In genomic region chr15:66905185-66905584, GRCh38 we compare ENCODE assay signal across 19 cellular contexts.
DNase-seq lines count a peak whose midpoint lies in the region; ATAC-seq and TF ChIP-seq lines count a peak whose summit lies in the region.
"Had no signal": no experiment of that assay in that cellular context is flagged by ENCODE, and none has a peak within 500 bp of the region (broad histone marks: within the 10 kb centered on the region; RNA-seq: fewer than 3 reads in every experiment).

No MANE protein-coding gene starts in this region.

- H3K9ac ChIP-seq in Karpas-422 (ENCODE audit: low read length): no peak overlapping the region
- H3K9ac ChIP-seq: BLaER1 treated with 17β-estradiol and CSF1 and Interleukin-3, amounts not matched to agents 10 nM and 100 nM had no signal

- H4K20me1 ChIP-seq in Karpas-422 (ENCODE audit: insufficient read depth, low read depth, low read length): no peaks in the 10 kb centered on the region
- H4K20me1 ChIP-seq: BLaER1 treated with 17β-estradiol and CSF1 and Interleukin-3, amounts not matched to agents 10 nM and 100 nM had no signal

- no peak overlapping the region for H2AFZ ChIP-seq in Karpas-422 (ENCODE audit: low read length)

- H3K4me1 ChIP-seq in HEK293 (ENCODE audit: control insufficient read depth, insufficient read depth, low read length) (no peaks in the 10 kb centered on the region), RWPE2 (ENCODE audit: insufficient read depth, poor library complexity, severe bottlenecking) (no peaks in the 10 kb centered on the region), Karpas-422 (ENCODE audit: low read length) (peaks cover 24% of the 10 kb centered on the region)

- no peaks in the 10 kb centered on the region for H3K9me2 ChIP-seq in Karpas-422 (replicated peaks; ENCODE audit: insufficient read depth, low read length)

- H3K27ac ChIP-seq in HEK293 (ENCODE audit: extremely low read depth, low read depth, low read length): no peak overlapping the region
- H3K27ac ChIP-seq in RWPE2 (ENCODE audit: poor library complexity, severe bottlenecking): no peak overlapping the region
- H3K27ac ChIP-seq in coronary artery: no peak overlapping the region
- H3K27ac ChIP-seq in Karpas-422 (ENCODE audit: low read length): no peak overlapping the region
- H3K27ac ChIP-seq: 22Rv1; A549; BLaER1 treated with 17β-estradiol and CSF1 and Interleukin-3, amounts not matched to agents 10 nM and 100 nM; C4-2B had no signal

- DNase-seq in RWPE2 (ENCODE audit: low spot score) (peak; percentile 3), coronary artery (ENCODE audit: low spot score) (peak; percentile 5), islet precursor cell (peak; percentile 6), NCI-H1417 (lab: John Stamatoyannopoulos, UW) (no peak), GM20000 (ENCODE audit: low spot score) (no peak), Karpas-422 (no peak)
- DNase-seq: AML-193; Caco-2; Calu3; CD4-positive, alpha-beta T cell; CD8-positive, alpha-beta T cell; DMS79 treated with DMSO at 0.1 percent for 48 hours; GF-D8 had no signal

- TF ChIP-seq CTCF in HEK293 (tag by site-specific recombination; IDR thresholded peaks at IDR 0.05) (no peak), RWPE2 (IDR thresholded peaks at IDR 0.05; ENCODE audit: poor library complexity, severe bottlenecking) (no peak), coronary artery (IDR thresholded peaks at IDR 0.05) (no peak), GM20000 (IDR thresholded peaks at IDR 0.05; ENCODE audit: extremely low read depth, missing control alignments) (no peak)

- CTCF ChIA-PET in HEK293 (lab: Yijun Ruan, JAX): interaction anchor here (0.5 to 11.5 kb wide), 16 partner anchors 9 to 398 kb away, joined by 3 to 108 read pairs (median 6); no protein-coding TSS in a partner anchor

- ATAC-seq in RWPE2 (ENCODE audit: low read depth) (no peak), HG03045 (IDR thresholded peaks at IDR 0.05; ENCODE audit: unreplicated experiment) (no peak)
- ATAC-seq: A549; CD8-positive, alpha-beta T cell had no signal

- H3K36me3 ChIP-seq in HEK293 (ENCODE audit: control insufficient read depth in 2 of 2, insufficient read depth in 1 of 2, low read length in 2 of 2) (no peaks in the 10 kb centered on the region), RWPE2 (ENCODE audit: low read depth) (no peaks in the 10 kb centered on the region), Karpas-422 (ENCODE audit: insufficient read depth, low read length) (no peaks in the 10 kb centered on the region)
- H3K36me3 ChIP-seq: BLaER1 treated with 17β-estradiol and CSF1 and Interleukin-3, amounts not matched to agents 10 nM and 100 nM had no signal

- H3K4me3 ChIP-seq in HEK293 (ENCODE audit: low read depth, low read length) (no peak overlapping the region), RWPE2 (ENCODE audit: severe bottlenecking) (no peak overlapping the region), coronary artery (no peak overlapping the region), Karpas-422 (ENCODE audit: low read length) (no peak overlapping the region)
- H3K4me3 ChIP-seq: A549; BLaER1 treated with 17β-estradiol and CSF1 and Interleukin-3, amounts not matched to agents 10 nM and 100 nM had no signal

- H3K27me3 ChIP-seq in RWPE2 (ENCODE audit: insufficient read depth, poor library complexity, severe bottlenecking): no peaks in the 10 kb centered on the region
- no peaks in the 10 kb centered on the region for H3K27me3 ChIP-seq in Karpas-422 (ENCODE audit: low read length)

- POLR2A ChIA-PET in HEK293 (lab: Yijun Ruan, JAX): interaction anchor here (0.6 kb wide), 1 partner anchor 400 kb away, joined by 3 read pairs; the partner anchor contains the start of gene ZWILCH

- no peak overlapping the region for H3K4me2 ChIP-seq in Karpas-422 (ENCODE audit: low read depth, low read length, poor library complexity, severe bottlenecking)
- H3K4me2 ChIP-seq: A549 had no signal

- no peaks in the 10 kb centered on the region for H3K79me2 ChIP-seq in Karpas-422 (ENCODE audit: low read length)

- H3K9me3 ChIP-seq in HEK293 (ENCODE audit: control insufficient read depth, insufficient read depth, low read depth, low read length) (no peaks in the 10 kb centered on the region), RWPE2 (ENCODE audit: severe bottlenecking) (no peaks in the 10 kb centered on the region), Karpas-422 (ENCODE audit: low read length) (peaks cover 7% of the 10 kb centered on the region; the same call in 1 of the 2 replicates)
- H3K9me3 ChIP-seq: Caco-2 had no signal

TF ChIP-seq in HEK293, 187 proteins besides CTCF, POLR2A, EP300 and RAD21:
- no peak for TF ChIP-seq ZXDB (tag by site-specific recombination; IDR thresholded peaks at IDR 0.05)
- TF ChIP-seq ZNF146 (tag by site-specific recombination; IDR thresholded peaks at IDR 0.05): peak; percentile 97
TF ChIP-seq in HEK293: peak in this region for 1.

Comparison
In these comparisons a context has a peak if more than half of its experiments do, and no peak if none do; other contexts are left out.
1. DNase-seq: peak in RWPE2 (single experiment), coronary artery (single experiment) and islet precursor cell (single experiment); none in NCI-H1417 (0 of 3), GM20000 (single experiment) and Karpas-422 (single experiment).